8 cellular contexts compared by ENCODE assay signal in the genomic region with DNA sequence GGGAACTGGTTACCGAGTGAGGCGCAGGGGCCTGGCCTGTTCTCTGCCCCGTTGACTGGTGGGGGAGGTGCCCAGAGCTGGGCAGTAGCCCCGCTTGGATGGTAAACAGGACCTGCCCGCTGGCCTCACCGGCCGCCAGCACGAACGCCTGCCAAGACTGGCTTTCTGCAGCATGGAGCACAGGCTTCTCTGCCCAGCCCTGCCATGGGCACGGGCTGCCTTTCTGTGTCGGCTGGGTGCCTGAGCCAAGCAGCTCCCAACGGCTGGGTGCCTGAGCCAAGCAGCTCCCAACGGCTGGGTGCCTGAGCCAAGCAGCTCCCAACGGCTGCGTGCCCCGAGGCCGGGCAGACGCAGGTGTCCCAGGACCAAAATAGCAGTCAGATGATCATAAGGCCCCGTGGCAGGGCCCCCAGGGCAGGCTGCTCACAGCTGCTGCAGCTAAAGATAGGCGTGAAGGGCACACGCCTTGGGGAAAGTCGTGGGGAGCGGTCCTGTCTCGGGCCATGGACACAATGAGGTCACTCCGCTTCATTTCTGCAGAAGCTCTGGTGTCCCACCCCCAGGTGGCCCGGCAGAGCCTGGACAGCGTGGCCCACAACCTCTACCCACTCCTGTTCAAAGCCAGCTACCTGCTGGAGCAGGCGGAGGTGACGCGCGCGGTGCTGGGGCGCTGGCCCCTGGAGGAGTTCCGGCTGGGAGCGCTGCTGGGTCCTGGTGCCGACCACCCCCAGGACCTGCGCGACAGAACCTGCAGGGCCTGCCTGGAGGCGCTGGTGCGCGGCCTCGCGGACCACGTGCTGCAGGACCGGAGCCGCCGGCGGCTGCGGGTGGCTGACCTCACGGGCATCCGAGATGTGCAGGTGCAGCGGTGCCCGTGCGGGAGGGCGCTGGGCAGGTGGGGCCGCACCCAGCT. TPM values are rescaled to one million over a fixed set of nuclear protein-coding genes. Genes with fewer than 3 reads are reported as not detected.
DNase-seq lines count a peak whose midpoint lies in the region; ATAC-seq lines count a peak whose summit lies in the region.

A gene (plus strand): TSS at position 460 of the 913 bp plus-strand sequence. CDS start 44 bp downstream, at position 504.

- peak within 1 kb of the TSS; percentile 33 for H2BK15ac ChIP-seq in mesenchymal stem cell (ENCODE audit: low read depth, poor library complexity, severe bottlenecking)

- CTCF ChIA-PET in activated CD4-positive, alpha-beta memory T cell treated with anti-CD3 and anti-CD28 coated beads, Interleukin-2, amount 10 ng/mL, durations not matched to agents 7 days and 5 days (lab: Charles Lee): interaction anchor here (1.2 kb wide), 1 partner anchor 28 kb away, joined by 4 read pairs; no protein-coding TSS in a partner anchor

- peaks cover 9% of the 10 kb centered on the region for H3K4me1 Mint-ChIP-seq in activated CD4-positive, alpha-beta memory T cell treated with anti-CD3 and anti-CD28 coated beads, Interleukin-2, amount 10 ng/mL, durations not matched to agents 7 days and 5 days

- no peak within 1 kb of the TSS for H3K18ac ChIP-seq in mesenchymal stem cell (ENCODE audit: low read depth in 1 of 2, low read length in 2 of 2)

- no peak within 1 kb of the TSS for H4K8ac ChIP-seq in mesenchymal stem cell (ENCODE audit: low read length)

- H2AK5ac ChIP-seq in mesenchymal stem cell (ENCODE audit: low read length, severe bottlenecking): no peak within 1 kb of the TSS

- no peaks in the 10 kb centered on the region for H3K9me3 Mint-ChIP-seq in activated CD4-positive, alpha-beta memory T cell treated with anti-CD3 and anti-CD28 coated beads, Interleukin-2, amount 10 ng/mL, durations not matched to agents 7 days and 5 days

- DNase-seq in COLO668 (lab: John Stamatoyannopoulos, UW; ENCODE audit: unreplicated experiment): peak; percentile 85
- peak; percentile 19 for DNase-seq in SHP77 treated with DMSO at 0.1 percent for 48 hours (lab: John Stamatoyannopoulos, UW)
- DNase-seq in mesenchymal stem cell: no peak
- no peak for DNase-seq in NCI-H510A treated with DMSO at 0.1 percent for 48 hours (lab: John Stamatoyannopoulos, UW)
- DNase-seq in NCI-H524 treated with DMSO at 0.1 percent for 48 hours (lab: John Stamatoyannopoulos, UW): no peak
- DNase-seq in activated CD4-positive, alpha-beta memory T cell treated with anti-CD3 and anti-CD28 coated beads, Interleukin-2, amount 10 ng/mL, durations not matched to agents 7 days and 5 days: no peak

- no peak within 1 kb of the TSS for H3K23ac ChIP-seq in mesenchymal stem cell (ENCODE audit: low read length in 2 of 2)

- peaks cover 11% of the 10 kb centered on the region for H3K4me1 ChIP-seq in mesenchymal stem cell (ENCODE audit: control insufficient read depth, insufficient read depth, low read depth, low read length)

- H4K91ac ChIP-seq in mesenchymal stem cell (ENCODE audit: low read length): no peak within 1 kb of the TSS

- no peak within 1 kb of the TSS for H3K27ac ChIP-seq in mesenchymal stem cell (ENCODE audit: low read length, poor library complexity, severe bottlenecking)

- POLR2A ChIA-PET in activated CD4-positive, alpha-beta memory T cell treated with anti-CD3 and anti-CD28 coated beads, Interleukin-2, amount 10 ng/mL, durations not matched to agents 7 days and 5 days (lab: Charles Lee): interaction anchor here (1.6 to 1.7 kb wide), 2 partner anchors 27 to 80 kb away, joined by 4 to 7 read pairs; a partner anchor contains a TSS

- H3K79me1 ChIP-seq in mesenchymal stem cell (replicated peaks; ENCODE audit: low read length, poor library complexity, severe bottlenecking): peaks cover 3% of the 10 kb centered on the region

- H3K4ac ChIP-seq in mesenchymal stem cell (ENCODE audit: low read depth in 1 of 2, low read length in 2 of 2): no peak within 1 kb of the TSS

- H3K9ac ChIP-seq in mesenchymal stem cell (ENCODE audit: low read length): no peak within 1 kb of the TSS

- 84% methylated on average over 56 of the region's 56 CpGs for WGBS in mesenchymal stem cell

- no peaks in the 10 kb centered on the region for H3K27me3 Mint-ChIP-seq in activated CD4-positive, alpha-beta memory T cell treated with anti-CD3 and anti-CD28 coated beads, Interleukin-2, amount 10 ng/mL, durations not matched to agents 7 days and 5 days

- no peak within 1 kb of the TSS for H3K4me3 Mint-ChIP-seq in activated CD4-positive, alpha-beta memory T cell treated with anti-CD3 and anti-CD28 coated beads, Interleukin-2, amount 10 ng/mL, durations not matched to agents 7 days and 5 days

- no peak within 1 kb of the TSS for H3K4me3 ChIP-seq in mesenchymal stem cell (ENCODE audit: insufficient read depth in 1 of 2, low read depth in 1 of 2, low read length in 2 of 2)

- no peak within 1 kb of the TSS for H3K4me2 ChIP-seq in mesenchymal stem cell (ENCODE audit: low read length, poor library complexity, severe bottlenecking)

- peaks cover 0 to 41% of the 10 kb centered on the region in 2 experiments for H3K27me3 ChIP-seq in mesenchymal stem cell (ENCODE audit: control insufficient read depth in 1 of 2, insufficient read depth in 1 of 2, low read length in 2 of 2)

- no peaks in the 10 kb centered on the region for H3K9me3 ChIP-seq in mesenchymal stem cell (ENCODE audit: control insufficient read depth, low read length)

- ATAC-seq in GM21526 (IDR thresholded peaks at IDR 0.05; ENCODE audit: low FRiP score, unreplicated experiment) (peak; percentile 35), HG03280 (IDR thresholded peaks at IDR 0.05; ENCODE audit: unreplicated experiment) (no peak)

- no peak within 1 kb of the TSS for H2BK5ac ChIP-seq in mesenchymal stem cell (ENCODE audit: low read depth, low read length, poor library complexity, severe bottlenecking)

- H2BK12ac ChIP-seq in mesenchymal stem cell (ENCODE audit: low read length in 2 of 2): no peak within 1 kb of the TSS

- H3K27ac Mint-ChIP-seq in activated CD4-positive, alpha-beta memory T cell treated with anti-CD3 and anti-CD28 coated beads, Interleukin-2, amount 10 ng/mL, durations not matched to agents 7 days and 5 days: no peak within 1 kb of the TSS

- no peak within 1 kb of the TSS for H2AFZ ChIP-seq in mesenchymal stem cell (ENCODE audit: low read depth, low read length)

- no peak within 1 kb of the TSS for H2BK120ac ChIP-seq in mesenchymal stem cell (ENCODE audit: low read depth, low read length)

- H3K36me3 Mint-ChIP-seq in activated CD4-positive, alpha-beta memory T cell treated with anti-CD3 and anti-CD28 coated beads, Interleukin-2, amount 10 ng/mL, durations not matched to agents 7 days and 5 days (ENCODE audit: low read depth): no peaks in the 10 kb centered on the region

- H3K14ac ChIP-seq in mesenchymal stem cell (ENCODE audit: low read length in 2 of 2): no peak within 1 kb of the TSS

- H3K36me3 ChIP-seq in mesenchymal stem cell (ENCODE audit: control insufficient read depth in 1 of 2, insufficient read depth in 2 of 2, low read depth in 1 of 2, low read length in 2 of 2): peaks cover 0 to 16% of the 10 kb centered on the region in 2 experiments

RNA-seq across cellular contexts. Expression of the gene that starts here (rescaled TPM):
- not detected for polyA plus RNA-seq in mesenchymal stem cell (2013, experiment 1 of 2)
- not detected for polyA plus RNA-seq in mesenchymal stem cell (2013, experiment 2 of 2)
- not detected for total RNA-seq in activated CD4-positive, alpha-beta memory T cell treated with anti-CD3 and anti-CD28 coated beads, Interleukin-2, amount 10 ng/mL, durations not matched to agents 7 days and 5 days

Comparison
In these comparisons a context has a peak if more than half of its experiments do, and no peak if none do; other contexts are left out.
1. DNase-seq: peak in COLO668 (single experiment) and SHP77 treated with DMSO at 0.1 percent for 48 hours (single experiment); none in mesenchymal stem cell (single experiment), NCI-H510A treated with DMSO at 0.1 percent for 48 hours (single experiment), NCI-H524 treated with DMSO at 0.1 percent for 48 hours (single experiment) and activated CD4-positive, alpha-beta memory T cell treated with anti-CD3 and anti-CD28 coated beads, Interleukin-2, amount 10 ng/mL, durations not matched to agents 7 days and 5 days (single experiment).